ENCODE assay signal across 25 cellular contexts in genomic region chr1:161032409-161032808, GRCh38. TPM values are rescaled to one million over a fixed set of nuclear protein-coding genes. Genes with fewer than 3 reads are reported as not detected.
A peak's percentile ranks its signal among the peaks of the same experiment; 100 is the strongest.
DNase-seq lines count a peak whose midpoint lies in the region; ATAC-seq, FAIRE-seq and TF ChIP-seq lines count a peak whose summit lies in the region.
"Had no signal": no experiment of that assay in that cellular context is flagged by ENCODE, and none has a peak within 500 bp of the region (broad histone marks: within the 10 kb centered on the region; RNA-seq: fewer than 3 reads in every experiment).

No MANE protein-coding gene starts in this region.

- H2AFZ ChIP-seq in HepG2 (ENCODE audit: low read length): no peak overlapping the region

- H3K27ac Mint-ChIP-seq in activated T-helper 17 cell treated with anti-CD3 and anti-CD28 coated beads, Interleukin-2, amount 50 U/mL, for 72 hours: peak overlapping the region; percentile 15
- H3K27ac Mint-ChIP-seq in type B pancreatic cell: peak overlapping the region; percentile 26
- no peak overlapping the region for H3K27ac Mint-ChIP-seq in endodermal cell
- H3K27ac Mint-ChIP-seq: nephron; stimulated activated naive B cell treated with anti-CD40 and anti-IgM and Interleukin-4, amounts not matched to agents 10 μg/mL and 1 μg/mL and 100 μg/mL, for 72 hours had no signal

- H3K9ac ChIP-seq in HepG2 (ENCODE audit: insufficient read depth, low read depth, low read length) (no peak overlapping the region), endodermal cell (ENCODE audit: extremely low read depth, low read length, poor library complexity, severe bottlenecking) (no peak overlapping the region)

- ATAC-seq in right lobe of liver (peak in 2 of 4 donors; percentile 23 to 40), HepG2 (no peak), foreskin keratinocyte (no peak), HG02678 (IDR thresholded peaks at IDR 0.05; ENCODE audit: unreplicated experiment) (no peak)
- no peak for ATAC-seq in activated T-helper 17 cell treated with anti-CD3 and anti-CD28 coated beads, Interleukin-2, amount 50 U/mL, for 72 hours (replicated peaks)

- no peaks in the 10 kb centered on the region for H3K27me3 Mint-ChIP-seq in activated T-helper 17 cell treated with anti-CD3 and anti-CD28 coated beads, Interleukin-2, amount 50 U/mL, for 72 hours
- no peaks in the 10 kb centered on the region for H3K27me3 Mint-ChIP-seq in type B pancreatic cell
- H3K27me3 Mint-ChIP-seq in endodermal cell (ENCODE audit: insufficient read depth): no peaks in the 10 kb centered on the region
- H3K27me3 Mint-ChIP-seq: stimulated activated naive B cell treated with anti-CD40 and anti-IgM and Interleukin-4, amounts not matched to agents 10 μg/mL and 1 μg/mL and 100 μg/mL, for 72 hours had no signal

- H3K27ac ChIP-seq in right lobe of liver (peak overlapping the region; percentile 36 to 64 (median 41)), HepG2 (ENCODE audit: extremely low read length, insufficient read depth, low read length) (no peak overlapping the region), foreskin keratinocyte (peak overlapping the region; percentile 68), endodermal cell (ENCODE audit: low read depth, low read length) (no peak overlapping the region)
- H3K27ac ChIP-seq: ascending aorta, esophagus squamous epithelium, SJCRH30 had no signal

- peaks cover 11% of the 10 kb centered on the region for H3K4me1 Mint-ChIP-seq in activated T-helper 17 cell treated with anti-CD3 and anti-CD28 coated beads, Interleukin-2, amount 50 U/mL, for 72 hours
- H3K4me1 Mint-ChIP-seq in type B pancreatic cell (ENCODE audit: unreplicated experiment) (peaks cover 7% of the 10 kb centered on the region), endodermal cell (peaks cover 2% of the 10 kb centered on the region)
- H3K4me1 Mint-ChIP-seq: nephron had no signal

- no peak overlapping the region for H3K4me2 ChIP-seq in HepG2 (ENCODE audit: low read depth, low read length)

- H3K4me1 ChIP-seq in right lobe of liver: peaks cover 0 to 20% (median 5%) of the 10 kb centered on the region in 4 donors
- peaks cover 19% of the 10 kb centered on the region for H3K4me1 ChIP-seq in HepG2 (ENCODE audit: insufficient read depth, low read length)
- no peaks in the 10 kb centered on the region for H3K4me1 ChIP-seq in foreskin keratinocyte
- H3K4me1 ChIP-seq in endodermal cell (ENCODE audit: control insufficient read depth, insufficient read depth, low read length): peaks cover under 1% of the 10 kb centered on the region
- H3K4me1 ChIP-seq: ascending aorta, SJCRH30 had no signal

- 14% methylated on average over 1 of the region's 1 CpG for WGBS in right lobe of liver (ENCODE audit: insufficient coverage, low coverage, low lambda C conversion rate, missing lambda C conversion rate)
- WGBS in HepG2 (ENCODE audit: low lambda C conversion rate): 57% methylated on average over 1 of the region's 1 CpG
- WGBS in endodermal cell (ENCODE audit: insufficient coverage in 1 of 2, insufficient read length in 1 of 2), 2 experiments: 96 to 100% methylated on average over 1 of the region's 1 CpG

- peaks cover 16% of the 10 kb centered on the region for H3K36me3 Mint-ChIP-seq in activated T-helper 17 cell treated with anti-CD3 and anti-CD28 coated beads, Interleukin-2, amount 50 U/mL, for 72 hours (ENCODE audit: low read depth)
- H3K36me3 Mint-ChIP-seq in type B pancreatic cell (peaks cover 13% of the 10 kb centered on the region), endodermal cell (ENCODE audit: low read depth) (peaks cover 15% of the 10 kb centered on the region)

- H3K79me2 ChIP-seq in HepG2 (ENCODE audit: insufficient read depth, low read length): no peaks in the 10 kb centered on the region

- H4K20me1 ChIP-seq in HepG2 (ENCODE audit: insufficient read depth, low read length): no peaks in the 10 kb centered on the region

- TF ChIP-seq RAD21 in HepG2 (CRISPR knock-in tag; IDR thresholded peaks at IDR 0.05): no peak

- H3K9me3 ChIP-seq in right lobe of liver (no peaks in the 10 kb centered on the region), HepG2 (ENCODE audit: low read length) (no peaks in the 10 kb centered on the region), endodermal cell (ENCODE audit: control insufficient read depth, low read length) (peaks cover 7% of the 10 kb centered on the region)
- H3K9me3 ChIP-seq: ascending aorta, esophagus squamous epithelium, SJCRH30, upper lobe of left lung had no signal

- no peaks in the 10 kb centered on the region for H3K27me3 ChIP-seq in right lobe of liver
- no peaks in the 10 kb centered on the region for H3K27me3 ChIP-seq in HepG2 (ENCODE audit: control insufficient read depth in 1 of 2, insufficient read depth in 2 of 2, low read length in 2 of 2)
- H3K27me3 ChIP-seq in foreskin keratinocyte: no peaks in the 10 kb centered on the region
- H3K27me3 ChIP-seq in endodermal cell (ENCODE audit: control insufficient read depth, insufficient read depth, low read length, poor library complexity, severe bottlenecking): no peaks in the 10 kb centered on the region
- H3K27me3 ChIP-seq: ascending aorta, esophagus squamous epithelium, SJCRH30, upper lobe of left lung had no signal

- POLR2A ChIA-PET in HepG2 (lab: Yijun Ruan, JAX): interaction anchor here (1.0 to 2.8 kb wide), 3 partner anchors 12 to 19 kb away, joined by 3 to 8 read pairs (median 8); partner anchors contain the start of genes F11R and USF1

- H3K4me3 Mint-ChIP-seq in activated T-helper 17 cell treated with anti-CD3 and anti-CD28 coated beads, Interleukin-2, amount 50 U/mL, for 72 hours: peak overlapping the region; percentile 52
- no peak overlapping the region for H3K4me3 Mint-ChIP-seq in type B pancreatic cell
- no peak overlapping the region for H3K4me3 Mint-ChIP-seq in endodermal cell
- H3K4me3 Mint-ChIP-seq: nephron; T-helper 1 cell treated with Interleukin-12 subunit alpha and Interleukin-12 subunit beta and Interleukin-4 antibody, amounts not matched to agents 30 μg/mL and 1 μg/mL, for 36 hours had no signal

- H3K4me3 ChIP-seq in right lobe of liver (no peak overlapping the region), HepG2 (replicated peaks in 1 of 3; ENCODE audit: insufficient read depth in 1 of 3, low read depth in 2 of 3, low read length in 3 of 3) (no peak overlapping the region), endodermal cell (ENCODE audit: low read length) (no peak overlapping the region)
- H3K4me3 ChIP-seq: ascending aorta, esophagus squamous epithelium, SJCRH30, upper lobe of left lung had no signal

- CTCF ChIA-PET in HepG2 (lab: Yijun Ruan, JAX; ENCODE audit: low intra/inter-chr PET ratio, low total read pairs): no interaction called here

- no peak for FAIRE-seq in HepG2 (lab: Jason Lieb, UNC)
- FAIRE-seq: H1 had no signal

- TF ChIP-seq POLR2A in right lobe of liver (IDR thresholded peaks at IDR 0.05) (no peak), HepG2 (IDR thresholded peaks at IDR 0.05; ENCODE audit: insufficient read depth in 1 of 2, low read depth in 2 of 2, low read length in 2 of 2) (no peak)

- TF ChIP-seq EP300 in HepG2 (IDR thresholded peaks at IDR 0.05; ENCODE audit: low read depth in 2 of 2, low read length in 2 of 2) (no peak), HepG2 (CRISPR knock-in tag; IDR thresholded peaks at IDR 0.05; ENCODE audit: borderline replicate concordance) (no peak)

- no peaks in the 10 kb centered on the region for H3K36me3 ChIP-seq in right lobe of liver
- no peaks in the 10 kb centered on the region for H3K36me3 ChIP-seq in HepG2 (replicated peaks in 1 of 2; ENCODE audit: control insufficient read depth in 1 of 2, insufficient read depth in 2 of 2, low read length in 2 of 2)
- H3K36me3 ChIP-seq in endodermal cell (ENCODE audit: control insufficient read depth, insufficient read depth, low read length): no peaks in the 10 kb centered on the region
- H3K36me3 ChIP-seq: ascending aorta, esophagus squamous epithelium, SJCRH30, upper lobe of left lung had no signal

- H3K9me3 Mint-ChIP-seq in activated T-helper 17 cell treated with anti-CD3 and anti-CD28 coated beads, Interleukin-2, amount 50 U/mL, for 72 hours: no peaks in the 10 kb centered on the region
- H3K9me3 Mint-ChIP-seq in type B pancreatic cell: no peaks in the 10 kb centered on the region
- peaks cover 15% of the 10 kb centered on the region for H3K9me3 Mint-ChIP-seq in endodermal cell
- H3K9me3 Mint-ChIP-seq: stimulated activated naive B cell treated with anti-CD40 and anti-IgM and Interleukin-4, amounts not matched to agents 10 μg/mL and 1 μg/mL and 100 μg/mL, for 72 hours; T-helper 1 cell treated with Interleukin-12 subunit alpha and Interleukin-12 subunit beta and Interleukin-4 antibody, amounts not matched to agents 30 μg/mL and 1 μg/mL, for 36 hours had no signal

- TF ChIP-seq CTCF in right lobe of liver (IDR thresholded peaks at IDR 0.05) (no peak), HepG2 (CRISPR knock-in tag; IDR thresholded peaks at IDR 0.05) (no peak), foreskin keratinocyte (conservative IDR thresholded peaks at IDR 0.05) (no peak), type B pancreatic cell (conservative IDR thresholded peaks at IDR 0.05) (no peak), endodermal cell (conservative IDR thresholded peaks at IDR 0.05) (no peak)

- BruUV-seq in HepG2 (replicated peaks; lab: Mats Ljungman, UMichigan): no TSS peak

- in situ Hi-C loops in HepG2 (cut with HindIII; ENCODE audit: extremely low pct_ligation_motif_present, low pct_unique_long_range_greater_than_20kb): no loop called here

- intact Hi-C loops in right lobe of liver (cut with DNase I) (no loop called here), HepG2 (cut with micrococcal nuclease; ENCODE audit: unreplicated experiment) (no loop called here)

- DNase-seq in right lobe of liver: no peak
- DNase-seq in HepG2 (ENCODE audit: low spot score): no peak
- no peak for DNase-seq in foreskin keratinocyte
- no peak for DNase-seq in type B pancreatic cell (ENCODE audit: extremely low spot score, unreplicated experiment)
- DNase-seq in SKM-1 (lab: John Stamatoyannopoulos, UW; ENCODE audit: unreplicated experiment): no peak
- DNase-seq in endodermal cell: no peak
- DNase-seq: activated gamma-delta T cell treated with Interleukin-2 at 50 U/mL for 16 hours; cerebellar nuclear complex; esophagus squamous epithelium; glutamatergic neuron; KBM-7; left cardiac atrium; MV-4-11; NCI-H1694 treated with DMSO at 0.1 percent for 48 hours; NCI-H2227 treated with DMSO at 0.1 percent for 48 hours; NCI-H774; SJCRH30; stimulated activated naive B cell treated with anti-CD40 and anti-IgM and Interleukin-4, amounts not matched to agents 10 μg/mL and 1 μg/mL and 100 μg/mL, for 72 hours; upper lobe of left lung had no signal

RNA-seq across cellular contexts. Expression of gene TSTD1, which starts 6.4 kb away (rescaled TPM):
- total RNA-seq in right lobe of liver (10 to 100 TPM; 16.3 to 60.8 (median 28.3) TPM), HepG2 (2016; rRNA removed; fragmentation: Illumina TruSeq; extraction: Trizol) (0.31 TPM in 1 of 2 replicates, not detected in the other), foreskin keratinocyte (96.4 and 98.1 TPM in 2 replicates), type B pancreatic cell (ENCODE audit: low replicate concordance) (40.8 and 98.0 TPM in 2 replicates), endodermal cell (10 to 100 TPM; 59.1 to 76.4 TPM)
- total RNA-seq in HepG2 (2016; cell fraction: cytosol; rRNA removed; fragmentation: Illumina TruSeq; extraction: Trizol; ENCODE audit: low read depth): not detected in 2 replicates
- 0.22 TPM in 1 of 2 replicates, not detected in the other for total RNA-seq in HepG2 (2016; cell fraction: insoluble cytoplasmic fraction; rRNA removed; fragmentation: Illumina TruSeq; extraction: Trizol)
- not detected in 2 replicates for total RNA-seq in HepG2 (2016; cell fraction: membrane; rRNA removed; fragmentation: Illumina TruSeq; extraction: Trizol)
- total RNA-seq in HepG2 (2016; cell fraction: nucleus; rRNA removed; fragmentation: Illumina TruSeq; extraction: Trizol): 0.99 TPM in 1 of 2 replicates, not detected in the other
- polyA plus RNA-seq in HepG2 (2011; rRNA removed) (0.15 TPM in 1 of 2 replicates, not detected in the other), foreskin keratinocyte (140 and 153 TPM in 2 replicates)
- polyA plus RNA-seq in HepG2 (2011; cell fraction: cytosol; rRNA removed): not detected in 2 replicates
- polyA plus RNA-seq in HepG2 (2011; cell fraction: nucleus; rRNA removed): 0.55 and 0.79 TPM in 2 replicates
- polyA plus RNA-seq in HepG2 (2012): not detected in 2 replicates
- polyA plus RNA-seq in HepG2 (2016; cell fraction: cytosol; fragmentation: Illumina TruSeq; extraction: Trizol; ENCODE audit: low read depth): not detected in 2 replicates
- not detected in 2 replicates for polyA plus RNA-seq in HepG2 (2016; cell fraction: insoluble cytoplasmic fraction; fragmentation: Illumina TruSeq; extraction: Trizol; ENCODE audit: low read depth)
- not detected in 2 replicates for polyA plus RNA-seq in HepG2 (2016; cell fraction: membrane; fragmentation: Illumina TruSeq; extraction: Trizol; ENCODE audit: low read depth)
- not detected in 2 replicates for polyA plus RNA-seq in HepG2 (2016; cell fraction: nucleus; fragmentation: Illumina TruSeq; extraction: Trizol; ENCODE audit: insufficient read depth, low read depth)
- 0.28 and 1.2 TPM in 2 replicates for polyA minus RNA-seq in HepG2 (2011; rRNA and poly(A)+ RNA removed; ENCODE audit: low replicate concordance)
- not detected in 2 replicates for polyA minus RNA-seq in HepG2 (2011; cell fraction: cytosol; rRNA and poly(A)+ RNA removed)
- 0.87 and 1.2 TPM in 2 replicates for polyA minus RNA-seq in HepG2 (2011; cell fraction: nucleus; rRNA and poly(A)+ RNA removed)
- 100 to 1,000 TPM in 1 of 2 donors, 10 to 100 TPM in 1; 38.7 to 119 TPM for total RNA-seq in activated T-helper 17 cell treated with anti-CD3 and anti-CD28 coated beads, Interleukin-2, amount 50 U/mL, for 72 hours
- 45.6 TPM for polyA plus RNA-seq in endodermal cell (2013, experiment 1 of 2)
- polyA plus RNA-seq in endodermal cell (2013, experiment 2 of 2): 41.6 TPM
- total RNA-seq: ascending aorta, SJCRH30 had no signal

RNA-seq across cellular contexts. Expression of gene F11R, which starts 11.5 kb away (rescaled TPM):
- total RNA-seq in right lobe of liver (100 to 1,000 TPM in 1 of 6 experiments, 10 to 100 TPM in 5; 48.3 to 119 (median 65.3) TPM), HepG2 (2016; rRNA removed; fragmentation: Illumina TruSeq; extraction: Trizol) (41.4 and 95.8 TPM in 2 replicates), foreskin keratinocyte (121 and 143 TPM in 2 replicates), type B pancreatic cell (ENCODE audit: low replicate concordance) (66.8 and 147 TPM in 2 replicates), endodermal cell (100 to 1,000 TPM; 190 to 226 TPM)
- total RNA-seq in HepG2 (2016; cell fraction: cytosol; rRNA removed; fragmentation: Illumina TruSeq; extraction: Trizol; ENCODE audit: low read depth): 4.5 and 5.4 TPM in 2 replicates
- 42.0 and 91.4 TPM in 2 replicates for total RNA-seq in HepG2 (2016; cell fraction: insoluble cytoplasmic fraction; rRNA removed; fragmentation: Illumina TruSeq; extraction: Trizol)
- 13.3 and 15.6 TPM in 2 replicates for total RNA-seq in HepG2 (2016; cell fraction: membrane; rRNA removed; fragmentation: Illumina TruSeq; extraction: Trizol)
- total RNA-seq in HepG2 (2016; cell fraction: nucleus; rRNA removed; fragmentation: Illumina TruSeq; extraction: Trizol): 73.4 and 78.1 TPM in 2 replicates
- polyA plus RNA-seq in HepG2 (2011; rRNA removed) (105 and 145 TPM in 2 replicates), foreskin keratinocyte (47.6 and 50.7 TPM in 2 replicates)
- polyA plus RNA-seq in HepG2 (2011; cell fraction: cytosol; rRNA removed): 97.9 and 106 TPM in 2 replicates
- 65.0 and 70.1 TPM in 2 replicates for polyA plus RNA-seq in HepG2 (2011; cell fraction: nucleus; rRNA removed)
- 48.5 and 60.7 TPM in 2 replicates for polyA plus RNA-seq in HepG2 (2012)
- polyA plus RNA-seq in HepG2 (2016; cell fraction: cytosol; fragmentation: Illumina TruSeq; extraction: Trizol; ENCODE audit: low read depth): 4.5 and 4.7 TPM in 2 replicates
- 24.5 and 27.5 TPM in 2 replicates for polyA plus RNA-seq in HepG2 (2016; cell fraction: insoluble cytoplasmic fraction; fragmentation: Illumina TruSeq; extraction: Trizol; ENCODE audit: low read depth)
- polyA plus RNA-seq in HepG2 (2016; cell fraction: membrane; fragmentation: Illumina TruSeq; extraction: Trizol; ENCODE audit: low read depth): 8.6 and 9.1 TPM in 2 replicates
- 69.9 and 80.4 TPM in 2 replicates for polyA plus RNA-seq in HepG2 (2016; cell fraction: nucleus; fragmentation: Illumina TruSeq; extraction: Trizol; ENCODE audit: insufficient read depth, low read depth)
- polyA minus RNA-seq in HepG2 (2011; rRNA and poly(A)+ RNA removed; ENCODE audit: low replicate concordance): 95.1 and 327 TPM in 2 replicates
- polyA minus RNA-seq in HepG2 (2011; cell fraction: cytosol; rRNA and poly(A)+ RNA removed): 74.7 and 90.1 TPM in 2 replicates
- polyA minus RNA-seq in HepG2 (2011; cell fraction: nucleus; rRNA and poly(A)+ RNA removed): 27.6 and 39.4 TPM in 2 replicates
- total RNA-seq in activated T-helper 17 cell treated with anti-CD3 and anti-CD28 coated beads, Interleukin-2, amount 50 U/mL, for 72 hours: 100 to 1,000 TPM in 1 of 2 donors, 10 to 100 TPM in 1; 13.0 to 110 TPM
- 59.3 TPM for polyA plus RNA-seq in endodermal cell (2013, experiment 1 of 2)
- 61.6 TPM for polyA plus RNA-seq in endodermal cell (2013, experiment 2 of 2)
- total RNA-seq: SJCRH30 had no signal

RNA-seq across cellular contexts. Expression of gene USF1, which starts 13.4 kb away (rescaled TPM):
- 10 to 100 TPM; 25.5 to 34.3 (median 28.1) TPM for total RNA-seq in right lobe of liver
- total RNA-seq in HepG2 (2016; rRNA removed; fragmentation: Illumina TruSeq; extraction: Trizol): 32.2 and 39.4 TPM in 2 replicates
- 10.2 and 10.9 TPM in 2 replicates for total RNA-seq in HepG2 (2016; cell fraction: cytosol; rRNA removed; fragmentation: Illumina TruSeq; extraction: Trizol; ENCODE audit: low read depth)
- 35.2 and 38.6 TPM in 2 replicates for total RNA-seq in HepG2 (2016; cell fraction: insoluble cytoplasmic fraction; rRNA removed; fragmentation: Illumina TruSeq; extraction: Trizol)
- total RNA-seq in HepG2 (2016; cell fraction: membrane; rRNA removed; fragmentation: Illumina TruSeq; extraction: Trizol): 21.9 and 22.5 TPM in 2 replicates
- total RNA-seq in HepG2 (2016; cell fraction: nucleus; rRNA removed; fragmentation: Illumina TruSeq; extraction: Trizol): 36.9 and 43.8 TPM in 2 replicates
- 26.9 and 40.0 TPM in 2 replicates for polyA plus RNA-seq in HepG2 (2011; rRNA removed)
- 13.4 and 14.2 TPM in 2 replicates for polyA plus RNA-seq in HepG2 (2011; cell fraction: cytosol; rRNA removed)
- 155 and 169 TPM in 2 replicates for polyA plus RNA-seq in HepG2 (2011; cell fraction: nucleus; rRNA removed)
- polyA plus RNA-seq in HepG2 (2012): 15.0 and 18.0 TPM in 2 replicates
- 5.6 and 6.8 TPM in 2 replicates for polyA plus RNA-seq in HepG2 (2016; cell fraction: cytosol; fragmentation: Illumina TruSeq; extraction: Trizol; ENCODE audit: low read depth)
- polyA plus RNA-seq in HepG2 (2016; cell fraction: insoluble cytoplasmic fraction; fragmentation: Illumina TruSeq; extraction: Trizol; ENCODE audit: low read depth): 25.5 and 27.5 TPM in 2 replicates
- polyA plus RNA-seq in HepG2 (2016; cell fraction: membrane; fragmentation: Illumina TruSeq; extraction: Trizol; ENCODE audit: low read depth): 12.4 and 13.2 TPM in 2 replicates
- polyA plus RNA-seq in HepG2 (2016; cell fraction: nucleus; fragmentation: Illumina TruSeq; extraction: Trizol; ENCODE audit: insufficient read depth, low read depth): 90.2 and 94.9 TPM in 2 replicates
- 71.6 and 214 TPM in 2 replicates for polyA minus RNA-seq in HepG2 (2011; rRNA and poly(A)+ RNA removed; ENCODE audit: low replicate concordance)
- polyA minus RNA-seq in HepG2 (2011; cell fraction: cytosol; rRNA and poly(A)+ RNA removed): 13.4 and 14.8 TPM in 2 replicates
- polyA minus RNA-seq in HepG2 (2011; cell fraction: nucleus; rRNA and poly(A)+ RNA removed): 21.8 and 24.0 TPM in 2 replicates
- 10 to 100 TPM; 51.6 to 66.9 TPM for total RNA-seq in activated T-helper 17 cell treated with anti-CD3 and anti-CD28 coated beads, Interleukin-2, amount 50 U/mL, for 72 hours
- total RNA-seq in foreskin keratinocyte: 38.5 and 39.0 TPM in 2 replicates
- 30.9 and 31.0 TPM in 2 replicates for polyA plus RNA-seq in foreskin keratinocyte
- total RNA-seq in type B pancreatic cell (ENCODE audit: low replicate concordance): 62.2 and 79.1 TPM in 2 replicates
- total RNA-seq in endodermal cell: 10 to 100 TPM; 55.5 to 57.3 TPM
- 69.5 TPM for polyA plus RNA-seq in endodermal cell (2013, experiment 1 of 2)
- 60.9 TPM for polyA plus RNA-seq in endodermal cell (2013, experiment 2 of 2)

RNA-seq across cellular contexts. Expression of gene ARHGAP30, which starts 37.3 kb away (rescaled TPM):
- 1 to 10 TPM; 2.8 to 7.4 (median 3.6) TPM for total RNA-seq in right lobe of liver
- total RNA-seq in HepG2 (2016; rRNA removed; fragmentation: Illumina TruSeq; extraction: Trizol): 0.20 TPM in 1 of 2 replicates, not detected in the other
- not detected in 2 replicates for total RNA-seq in HepG2 (2016; cell fraction: cytosol; rRNA removed; fragmentation: Illumina TruSeq; extraction: Trizol; ENCODE audit: low read depth)
- total RNA-seq in HepG2 (2016; cell fraction: insoluble cytoplasmic fraction; rRNA removed; fragmentation: Illumina TruSeq; extraction: Trizol): 0.07 and 0.37 TPM in 2 replicates
- total RNA-seq in HepG2 (2016; cell fraction: membrane; rRNA removed; fragmentation: Illumina TruSeq; extraction: Trizol): not detected in 2 replicates
- total RNA-seq in HepG2 (2016; cell fraction: nucleus; rRNA removed; fragmentation: Illumina TruSeq; extraction: Trizol): 0.16 and 0.34 TPM in 2 replicates
- polyA plus RNA-seq in HepG2 (2011; rRNA removed): 0.13 and 0.17 TPM in 2 replicates
- polyA plus RNA-seq in HepG2 (2011; cell fraction: cytosol; rRNA removed): 0.04 and 0.05 TPM in 2 replicates
- 0.61 and 0.68 TPM in 2 replicates for polyA plus RNA-seq in HepG2 (2011; cell fraction: nucleus; rRNA removed)
- 0.16 and 0.21 TPM in 2 replicates for polyA plus RNA-seq in HepG2 (2012)
- 0.03 TPM in 1 of 2 replicates, not detected in the other for polyA plus RNA-seq in HepG2 (2016; cell fraction: cytosol; fragmentation: Illumina TruSeq; extraction: Trizol; ENCODE audit: low read depth)
- polyA plus RNA-seq in HepG2 (2016; cell fraction: insoluble cytoplasmic fraction; fragmentation: Illumina TruSeq; extraction: Trizol; ENCODE audit: low read depth): 0.07 and 0.09 TPM in 2 replicates
- 0.03 and 0.05 TPM in 2 replicates for polyA plus RNA-seq in HepG2 (2016; cell fraction: membrane; fragmentation: Illumina TruSeq; extraction: Trizol; ENCODE audit: low read depth)
- 0.46 and 0.75 TPM in 2 replicates for polyA plus RNA-seq in HepG2 (2016; cell fraction: nucleus; fragmentation: Illumina TruSeq; extraction: Trizol; ENCODE audit: insufficient read depth, low read depth)
- 0.02 and 0.09 TPM in 2 replicates for polyA minus RNA-seq in HepG2 (2011; rRNA and poly(A)+ RNA removed; ENCODE audit: low replicate concordance)
- not detected in 2 replicates for polyA minus RNA-seq in HepG2 (2011; cell fraction: cytosol; rRNA and poly(A)+ RNA removed)
- polyA minus RNA-seq in HepG2 (2011; cell fraction: nucleus; rRNA and poly(A)+ RNA removed): 0.13 and 1.2 TPM in 2 replicates
- total RNA-seq in activated T-helper 17 cell treated with anti-CD3 and anti-CD28 coated beads, Interleukin-2, amount 50 U/mL, for 72 hours: 100 to 1,000 TPM; 180 to 207 TPM
- not detected in 2 replicates for total RNA-seq in foreskin keratinocyte
- not detected in 2 replicates for polyA plus RNA-seq in foreskin keratinocyte
- 1.3 and 3.3 TPM in 2 replicates for total RNA-seq in type B pancreatic cell (ENCODE audit: low replicate concordance)
- under 1 TPM; 0.07 to 0.13 TPM for total RNA-seq in endodermal cell
- not detected for polyA plus RNA-seq in endodermal cell (2013, experiment 1 of 2)
- polyA plus RNA-seq in endodermal cell (2013, experiment 2 of 2): not detected

RNA-seq across cellular contexts. Expression of gene NECTIN4, which starts 56.9 kb away (rescaled TPM):
- total RNA-seq in right lobe of liver: not detected
- 12.3 and 12.4 TPM in 2 replicates for total RNA-seq in HepG2 (2016; rRNA removed; fragmentation: Illumina TruSeq; extraction: Trizol)
- total RNA-seq in HepG2 (2016; cell fraction: cytosol; rRNA removed; fragmentation: Illumina TruSeq; extraction: Trizol; ENCODE audit: low read depth): 5.2 and 6.1 TPM in 2 replicates
- total RNA-seq in HepG2 (2016; cell fraction: insoluble cytoplasmic fraction; rRNA removed; fragmentation: Illumina TruSeq; extraction: Trizol): 11.2 and 11.6 TPM in 2 replicates
- total RNA-seq in HepG2 (2016; cell fraction: membrane; rRNA removed; fragmentation: Illumina TruSeq; extraction: Trizol): 16.6 and 17.2 TPM in 2 replicates
- total RNA-seq in HepG2 (2016; cell fraction: nucleus; rRNA removed; fragmentation: Illumina TruSeq; extraction: Trizol): 7.8 and 11.8 TPM in 2 replicates
- 5.9 and 9.2 TPM in 2 replicates for polyA plus RNA-seq in HepG2 (2011; rRNA removed)
- polyA plus RNA-seq in HepG2 (2011; cell fraction: cytosol; rRNA removed): 7.8 and 14.6 TPM in 2 replicates
- 5.3 and 7.3 TPM in 2 replicates for polyA plus RNA-seq in HepG2 (2011; cell fraction: nucleus; rRNA removed)
- 4.5 and 7.4 TPM in 2 replicates for polyA plus RNA-seq in HepG2 (2012)
- polyA plus RNA-seq in HepG2 (2016; cell fraction: cytosol; fragmentation: Illumina TruSeq; extraction: Trizol; ENCODE audit: low read depth): 3.2 and 3.6 TPM in 2 replicates
- 8.1 and 8.9 TPM in 2 replicates for polyA plus RNA-seq in HepG2 (2016; cell fraction: insoluble cytoplasmic fraction; fragmentation: Illumina TruSeq; extraction: Trizol; ENCODE audit: low read depth)
- 8.1 and 9.9 TPM in 2 replicates for polyA plus RNA-seq in HepG2 (2016; cell fraction: membrane; fragmentation: Illumina TruSeq; extraction: Trizol; ENCODE audit: low read depth)
- polyA plus RNA-seq in HepG2 (2016; cell fraction: nucleus; fragmentation: Illumina TruSeq; extraction: Trizol; ENCODE audit: insufficient read depth, low read depth): 10.0 and 12.0 TPM in 2 replicates
- polyA minus RNA-seq in HepG2 (2011; rRNA and poly(A)+ RNA removed; ENCODE audit: low replicate concordance): 0.30 and 21.8 TPM in 2 replicates
- polyA minus RNA-seq in HepG2 (2011; cell fraction: cytosol; rRNA and poly(A)+ RNA removed): 1.8 and 6.0 TPM in 2 replicates
- polyA minus RNA-seq in HepG2 (2011; cell fraction: nucleus; rRNA and poly(A)+ RNA removed): 5.8 and 10.3 TPM in 2 replicates
- total RNA-seq in activated T-helper 17 cell treated with anti-CD3 and anti-CD28 coated beads, Interleukin-2, amount 50 U/mL, for 72 hours: under 1 TPM; 0.22 to 0.32 TPM
- 0.67 and 1.2 TPM in 2 replicates for total RNA-seq in foreskin keratinocyte
- polyA plus RNA-seq in foreskin keratinocyte: 0.19 and 0.39 TPM in 2 replicates
- total RNA-seq in type B pancreatic cell (ENCODE audit: low replicate concordance): 57.7 and 193 TPM in 2 replicates
- total RNA-seq in endodermal cell: not detected
- polyA plus RNA-seq in endodermal cell (2013, experiment 1 of 2): not detected
- not detected for polyA plus RNA-seq in endodermal cell (2013, experiment 2 of 2)
- total RNA-seq: ascending aorta had no signal

Comparison
In these comparisons a context has a peak if more than half of its experiments do, and no peak if none do; other contexts are left out.
1. H3K27ac ChIP-seq: peak in right lobe of liver (3 of 3) and foreskin keratinocyte (single experiment); none in HepG2 (single experiment) and endodermal cell (single experiment).
2. RNA of gene TSTD1, which starts 6.4 kb away (total RNA-seq): 38.7 to 119 TPM in activated T-helper 17 cell treated with anti-CD3 and anti-CD28 coated beads, Interleukin-2, amount 50 U/mL, for 72 hours, 96.4 to 98.1 TPM in foreskin keratinocyte, 59.1 to 76.4 TPM in endodermal cell, 40.8 to 98.0 TPM in type B pancreatic cell and 16.3 to 60.8 TPM in right lobe of liver; 0.22 to 0.99 TPM in HepG2; every median in the first group is over 4 times any median in the second.